In genomic region chr10:132492323-132493035, GRCh38 we compare ENCODE assay signal across 15 cellular contexts. TPM values are rescaled to one million over a fixed set of nuclear protein-coding genes. Genes with fewer than 3 reads are reported as not detected.
DNase-seq lines count a peak whose midpoint lies in the region; ATAC-seq and TF ChIP-seq lines count a peak whose summit lies in the region.
"Had no signal": no experiment of that assay in that cellular context is flagged by ENCODE, and none has a peak within 500 bp of the region (broad histone marks: within the 10 kb centered on the region; RNA-seq: fewer than 3 reads in every experiment).

No MANE protein-coding gene starts in this region.

- no peak overlapping the region for H3K9ac ChIP-seq in neural progenitor cell
- H3K9ac ChIP-seq: KMS-11 had no signal

- peak overlapping the region; percentile 27 for H3K27ac Mint-ChIP-seq in central memory CD8-positive, alpha-beta T cell (ENCODE audit: low read depth)
- H3K27ac Mint-ChIP-seq in neural progenitor cell, result peak overlapping the region; percentile 54
- H3K27ac Mint-ChIP-seq in CD8-positive, alpha-beta T cell, result no peak overlapping the region

- no peak overlapping the region for H3K4me2 ChIP-seq in neural progenitor cell
- H3K4me2 ChIP-seq: KMS-11 had no signal

- no peaks in the 10 kb centered on the region for H3K9me3 Mint-ChIP-seq in central memory CD8-positive, alpha-beta T cell
- H3K9me3 Mint-ChIP-seq in neural progenitor cell, result peaks cover 3% of the 10 kb centered on the region
- no peaks in the 10 kb centered on the region for H3K9me3 Mint-ChIP-seq in CD8-positive, alpha-beta T cell

- ATAC-seq in central memory CD8-positive, alpha-beta T cell (replicated peaks; ENCODE audit: extremely low read depth, poor library complexity, severe bottlenecking), result no peak
- ATAC-seq in heart right ventricle, result peak in 6 of 8 donors; percentile 28 to 73 (median 58)
- ATAC-seq in CD8-positive, alpha-beta T cell, result no peak
- ATAC-seq: SK-N-SH treated with all-trans-retinoic acid at 6 μM for 48 hours had no signal

- no peaks in the 10 kb centered on the region for H4K20me1 ChIP-seq in neural progenitor cell (ENCODE audit: low read depth)

- H3K4me1 ChIP-seq in heart right ventricle (peaks cover 0 to 21% (median 6%) of the 10 kb centered on the region in 9 donors), neural progenitor cell (no peaks in the 10 kb centered on the region), esophagus muscularis mucosa (peaks cover 4 to 54% (median 52%) of the 10 kb centered on the region in 4 donors)
- H3K4me1 ChIP-seq in CD8-positive, alpha-beta T cell (ENCODE audit: insufficient read depth, low read length), result no peaks in the 10 kb centered on the region
- H3K4me1 ChIP-seq: prostate gland had no signal

- H3K36me3 Mint-ChIP-seq in central memory CD8-positive, alpha-beta T cell (ENCODE audit: insufficient read depth), result no peaks in the 10 kb centered on the region
- H3K36me3 Mint-ChIP-seq in neural progenitor cell, result no peaks in the 10 kb centered on the region
- H3K36me3 Mint-ChIP-seq in CD8-positive, alpha-beta T cell, result no peaks in the 10 kb centered on the region

- H3K4me3 Mint-ChIP-seq in central memory CD8-positive, alpha-beta T cell, result no peak overlapping the region
- H3K4me3 Mint-ChIP-seq in neural progenitor cell, result no peak overlapping the region
- no peak overlapping the region for H3K4me3 Mint-ChIP-seq in CD8-positive, alpha-beta T cell

- TF ChIP-seq POLR2A in esophagus muscularis mucosa (IDR thresholded peaks at IDR 0.05; ENCODE audit: low read depth), result no peak

- H3K4me3 ChIP-seq in heart right ventricle (no peak overlapping the region), neural progenitor cell (no peak overlapping the region), H7 (ENCODE audit: insufficient read depth, low read depth, low read length) (no peak overlapping the region), esophagus muscularis mucosa (no peak overlapping the region)
- no peak overlapping the region for H3K4me3 ChIP-seq in CD8-positive, alpha-beta T cell (ENCODE audit: low read depth, low read length)
- H3K4me3 ChIP-seq: prostate gland had no signal

- WGBS in heart right ventricle, 2 donors, result 71 to 76% methylated on average over 21 of the region's 21 CpGs
- WGBS in esophagus muscularis mucosa, result 71% methylated on average over 21 of the region's 21 CpGs

- H3K27ac ChIP-seq in heart right ventricle, result no peak overlapping the region
- no peak overlapping the region for H3K27ac ChIP-seq in neural progenitor cell
- H3K27ac ChIP-seq in temporal lobe (ENCODE audit: low read depth, low read length), result peak overlapping the region; percentile 69
- H3K27ac ChIP-seq in CD8-positive, alpha-beta T cell (ENCODE audit: low read depth, low read length), result no peak overlapping the region
- peak overlapping the region in 2 of 4 donors; percentile 6 to 64 for H3K27ac ChIP-seq in esophagus muscularis mucosa (replicated peaks in 1 of 4)
- H3K27ac ChIP-seq: KMS-11, prostate gland had no signal

- POLR2A ChIA-PET in CD8-positive, alpha-beta T cell (lab: Charles Lee), result no interaction called here

- intact Hi-C loops in heart right ventricle (cut with DNase I) (no loop called here), esophagus muscularis mucosa (cut with DNase I) (no loop called here)
- intact Hi-C loops in CD8-positive, alpha-beta T cell (cut with DNase I, micrococcal nuclease), result no loop called here

- H3K4me1 Mint-ChIP-seq in central memory CD8-positive, alpha-beta T cell, result no peaks in the 10 kb centered on the region
- H3K4me1 Mint-ChIP-seq in neural progenitor cell, result peaks cover 21% of the 10 kb centered on the region
- H3K4me1 Mint-ChIP-seq in CD8-positive, alpha-beta T cell (ENCODE audit: low read depth), result no peaks in the 10 kb centered on the region

- CTCF ChIA-PET in CD8-positive, alpha-beta T cell (lab: Charles Lee), result no interaction called here

- no peaks in the 10 kb centered on the region for H3K79me2 ChIP-seq in neural progenitor cell (ENCODE audit: low read depth)

- no peaks in the 10 kb centered on the region for H3K36me3 ChIP-seq in heart right ventricle
- H3K36me3 ChIP-seq in neural progenitor cell, result no peaks in the 10 kb centered on the region
- no peaks in the 10 kb centered on the region for H3K36me3 ChIP-seq in CD8-positive, alpha-beta T cell (ENCODE audit: insufficient read depth, low read length)
- no peaks in the 10 kb centered on the region for H3K36me3 ChIP-seq in H7 (replicated peaks; ENCODE audit: control insufficient read depth, insufficient read depth, low read length)
- no peaks in the 10 kb centered on the region for H3K36me3 ChIP-seq in esophagus muscularis mucosa
- H3K36me3 ChIP-seq: prostate gland had no signal

- H2AFZ ChIP-seq in neural progenitor cell (replicated peaks), result no peak overlapping the region

- H3K27me3 ChIP-seq in heart right ventricle, result no peaks in the 10 kb centered on the region
- no peaks in the 10 kb centered on the region for H3K27me3 ChIP-seq in neural progenitor cell
- H3K27me3 ChIP-seq in CD8-positive, alpha-beta T cell (ENCODE audit: insufficient read depth, low read length), result no peaks in the 10 kb centered on the region
- no peaks in the 10 kb centered on the region for H3K27me3 ChIP-seq in H7 (ENCODE audit: control insufficient read depth, insufficient read depth, low read length)
- H3K27me3 ChIP-seq in esophagus muscularis mucosa, result no peaks in the 10 kb centered on the region

- TF ChIP-seq CTCF in heart right ventricle (IDR thresholded peaks at IDR 0.05) (no peak), neural progenitor cell (IDR thresholded peaks at IDR 0.05) (no peak), esophagus muscularis mucosa (IDR thresholded peaks at IDR 0.05) (no peak)
- no peak for TF ChIP-seq CTCF in CD8-positive, alpha-beta T cell (IDR thresholded peaks at IDR 0.05)

- H3F3A ChIP-seq in neural progenitor cell (ENCODE audit: low read depth), result no peaks in the 10 kb centered on the region

- H3K27me3 Mint-ChIP-seq in central memory CD8-positive, alpha-beta T cell, result peaks cover 22% of the 10 kb centered on the region
- H3K27me3 Mint-ChIP-seq in neural progenitor cell (ENCODE audit: insufficient read depth, low read depth), result peaks cover 10% of the 10 kb centered on the region
- peaks cover 4% of the 10 kb centered on the region for H3K27me3 Mint-ChIP-seq in CD8-positive, alpha-beta T cell (ENCODE audit: low read depth)

- H3K9me3 ChIP-seq in heart right ventricle (no peaks in the 10 kb centered on the region), neural progenitor cell (ENCODE audit: low read depth) (no peaks in the 10 kb centered on the region), esophagus muscularis mucosa (no peaks in the 10 kb centered on the region)
- H3K9me3 ChIP-seq in CD8-positive, alpha-beta T cell (ENCODE audit: low read length), result no peaks in the 10 kb centered on the region
- H3K9me3 ChIP-seq: prostate gland had no signal

- no peak for TF ChIP-seq EP300 in esophagus muscularis mucosa (IDR thresholded peaks at IDR 0.05)

- DNase-seq in central memory CD8-positive, alpha-beta T cell (ENCODE audit: low spot score in 2 of 2), result no peak
- DNase-seq in heart right ventricle (no peak), neural progenitor cell (ENCODE audit: low spot score) (peak; percentile 24), NAMALWA (ENCODE audit: low spot score) (no peak), H7 (no peak), esophagus muscularis mucosa (ENCODE audit: extremely low spot score) (no peak)
- no peak for DNase-seq in CD8-positive, alpha-beta T cell
- DNase-seq: activated effector memory CD4-positive, alpha-beta T cell treated with Interleukin-2 at 50 U/mL for 16 hours; dermis blood vessel endothelial cell; NCI-H1417; trophoblast cell had no signal

RNA-seq across cellular contexts. Expression of gene INPP5A, which starts 45.1 kb away (rescaled TPM):
- 100 to 1,000 TPM in 8 of 10 donors, 10 to 100 TPM in 2; 92.6 to 122 (median 109) TPM for total RNA-seq in heart right ventricle
- 10 to 100 TPM; 30.4 to 45.1 TPM for polyA plus RNA-seq in heart right ventricle
- 14.2 and 21.3 TPM in 2 replicates for total RNA-seq in neural progenitor cell (ENCODE audit: low replicate concordance)
- 19.4 TPM for total RNA-seq in temporal lobe
- 10 to 100 TPM; 16.9 to 19.4 TPM for total RNA-seq in CD8-positive, alpha-beta T cell
- 21.0 and 29.2 TPM in 2 replicates for total RNA-seq in H7 (2014; rRNA removed; shearing (Covaris generic))
- 100 to 1,000 TPM; 234 to 301 (median 245) TPM for total RNA-seq in esophagus muscularis mucosa

Comparison
In these comparisons a context has a peak if more than half of its experiments do, and no peak if none do; other contexts are left out.
1. ATAC-seq: peak in heart right ventricle (6 of 8); none in central memory CD8-positive, alpha-beta T cell (single experiment) and CD8-positive, alpha-beta T cell (single experiment).